1 cellular context compared by ENCODE assay signal in the genomic region with DNA sequence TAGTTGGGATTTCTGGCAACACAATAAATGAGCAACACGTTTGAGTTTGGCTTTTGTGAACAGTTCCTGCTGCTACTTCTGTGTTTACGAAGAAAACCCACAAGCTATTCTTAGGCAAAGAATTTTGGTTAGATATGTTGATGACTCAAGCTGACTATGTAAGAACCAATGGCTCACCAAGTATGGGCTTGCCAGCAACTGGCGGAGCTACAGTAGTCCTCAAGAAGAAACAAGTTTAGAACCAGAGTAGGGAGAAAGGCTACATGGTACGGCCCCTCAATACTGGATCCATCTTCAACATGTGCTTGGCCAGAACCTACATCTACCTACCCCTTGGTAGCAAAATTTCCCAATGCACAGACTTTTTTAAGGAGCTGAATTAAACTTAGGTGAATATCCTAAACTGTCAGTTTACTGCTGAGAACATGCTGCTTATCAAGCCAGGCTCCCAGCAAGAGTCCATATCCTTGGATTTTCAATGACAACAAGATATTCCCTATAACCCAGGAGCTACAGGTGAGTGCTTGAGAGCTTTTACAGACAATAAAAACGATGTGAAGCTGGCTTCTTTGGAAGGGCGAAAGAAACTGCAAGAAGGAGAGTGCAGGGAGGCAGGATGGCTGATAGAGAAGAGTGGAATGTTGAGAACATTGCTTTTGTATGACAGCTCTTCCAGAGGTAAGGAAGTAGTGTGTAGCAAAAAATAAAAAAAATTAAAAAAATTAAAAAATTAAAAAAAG.
TF ChIP-seq lines count a peak whose summit lies in the region.

No MANE protein-coding gene starts in this region.

TF ChIP-seq in IMR-90, 13 proteins besides CTCF, POLR2A, EP300 and RAD21 (continued from another document):
- TF ChIP-seq MXI1 (IDR thresholded peaks at IDR 0.05; ENCODE audit: borderline replicate concordance, low read depth, low read length) (no peak), MAZ (IDR thresholded peaks at IDR 0.05; ENCODE audit: borderline replicate concordance, low read depth, low read length) (no peak), RFX5 (IDR thresholded peaks at IDR 0.05; ENCODE audit: low read depth, low read length) (no peak), BHLHE40 (IDR thresholded peaks at IDR 0.05; ENCODE audit: low read depth, low read length) (peak; percentile 88), NFE2L2 (IDR thresholded peaks at IDR 0.05; ENCODE audit: low read depth, low read length) (no peak; the same call in 1 of the 2 replicates), MAFK (IDR thresholded peaks at IDR 0.05; ENCODE audit: low read depth, low read length) (peak; percentile 35; the same call in 1 of the 2 replicates)
- TF ChIP-seq, protein P1, sequence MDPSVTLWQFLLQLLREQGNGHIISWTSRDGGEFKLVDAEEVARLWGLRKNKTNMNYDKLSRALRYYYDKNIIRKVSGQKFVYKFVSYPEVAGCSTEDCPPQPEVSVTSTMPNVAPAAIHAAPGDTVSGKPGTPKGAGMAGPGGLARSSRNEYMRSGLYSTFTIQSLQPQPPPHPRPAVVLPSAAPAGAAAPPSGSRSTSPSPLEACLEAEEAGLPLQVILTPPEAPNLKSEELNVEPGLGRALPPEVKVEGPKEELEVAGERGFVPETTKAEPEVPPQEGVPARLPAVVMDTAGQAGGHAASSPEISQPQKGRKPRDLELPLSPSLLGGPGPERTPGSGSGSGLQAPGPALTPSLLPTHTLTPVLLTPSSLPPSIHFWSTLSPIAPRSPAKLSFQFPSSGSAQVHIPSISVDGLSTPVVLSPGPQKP (IDR thresholded peaks at IDR 0.05; ENCODE audit: borderline replicate concordance, low read depth, low read length), result no peak
- TF ChIP-seq, protein P2, sequence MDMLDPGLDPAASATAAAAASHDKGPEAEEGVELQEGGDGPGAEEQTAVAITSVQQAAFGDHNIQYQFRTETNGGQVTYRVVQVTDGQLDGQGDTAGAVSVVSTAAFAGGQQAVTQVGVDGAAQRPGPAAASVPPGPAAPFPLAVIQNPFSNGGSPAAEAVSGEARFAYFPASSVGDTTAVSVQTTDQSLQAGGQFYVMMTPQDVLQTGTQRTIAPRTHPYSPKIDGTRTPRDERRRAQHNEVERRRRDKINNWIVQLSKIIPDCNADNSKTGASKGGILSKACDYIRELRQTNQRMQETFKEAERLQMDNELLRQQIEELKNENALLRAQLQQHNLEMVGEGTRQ (IDR thresholded peaks at IDR 0.05; ENCODE audit: low read depth, low read length), result no peak
TF ChIP-seq in IMR-90: peak in this region for 5.
